Comparison of ENCODE assay signal across 8 cellular contexts in genomic region chr1:31155216-31155806, GRCh38.
DNase-seq lines count a peak whose midpoint lies in the region; ATAC-seq and TF ChIP-seq lines count a peak whose summit lies in the region.

No MANE protein-coding gene starts in this region.

- peak; percentile 42; the same call in 1 of the 2 replicates for TF ChIP-seq CTCF in GM12874 (IDR thresholded peaks at IDR 0.05; ENCODE audit: insufficient read depth, low read depth, low read length)
- no peak for TF ChIP-seq CTCF in epithelial cell of esophagus (IDR thresholded peaks at IDR 0.05; ENCODE audit: insufficient read depth, low read depth, low read length, missing control alignments)

- ATAC-seq in HG02938 (IDR thresholded peaks at IDR 0.05; ENCODE audit: unreplicated experiment), result peak; percentile 48

- DNase-seq in NOMO-1 (lab: John Stamatoyannopoulos, UW; ENCODE audit: unreplicated experiment in 2 of 2) (peak; percentile 62 to 65), epithelial cell of esophagus (ENCODE audit: low read depth) (peak; percentile 73), middle frontal gyrus (ENCODE audit: extremely low spot score, low spot score) (no peak)
- DNase-seq in activated CD8-positive, alpha-beta memory T cell treated with anti-CD3 and anti-CD28 coated beads for 4 hours (ENCODE audit: low read depth in 2 of 2), result peak; percentile 15 to 39
- DNase-seq in stimulated activated CD8-positive, alpha-beta memory T cell treated with anti-CD3 and anti-CD28 coated beads, Interleukin-4, amount 100 ng/mL, for 48 hours, result peak; percentile 84

- peak overlapping the region; percentile 66 to 75 for H3K9ac ChIP-seq in mucosa of rectum (ENCODE audit: low read depth in 1 of 2, low read length in 2 of 2)

- H3K27me3 ChIP-seq in mucosa of rectum (ENCODE audit: control insufficient read depth in 2 of 2, insufficient read depth in 2 of 2, low read length in 2 of 2), result no peaks in the 10 kb centered on the region

- no peaks in the 10 kb centered on the region for H3K9me3 ChIP-seq in mucosa of rectum (ENCODE audit: control insufficient read depth in 2 of 2, low read length in 2 of 2)

- H3K4me3 ChIP-seq in epithelial cell of esophagus (ENCODE audit: low read length) (peak overlapping the region; percentile 56), mucosa of rectum (ENCODE audit: low read length in 2 of 2) (peak overlapping the region; percentile 69 to 74)

- H3K27ac ChIP-seq in mucosa of rectum (ENCODE audit: low read depth in 2 of 2, low read length in 2 of 2), result peak overlapping the region; percentile 77 to 78

- peaks cover 5 to 7% of the 10 kb centered on the region in 2 donors for H3K4me1 ChIP-seq in mucosa of rectum (ENCODE audit: control insufficient read depth in 2 of 2, insufficient read depth in 2 of 2, low read length in 2 of 2)

- no peaks in the 10 kb centered on the region for H3K36me3 ChIP-seq in mucosa of rectum (ENCODE audit: control insufficient read depth in 2 of 2, insufficient read depth in 2 of 2, low read length in 2 of 2)
